In the genomic region with DNA sequence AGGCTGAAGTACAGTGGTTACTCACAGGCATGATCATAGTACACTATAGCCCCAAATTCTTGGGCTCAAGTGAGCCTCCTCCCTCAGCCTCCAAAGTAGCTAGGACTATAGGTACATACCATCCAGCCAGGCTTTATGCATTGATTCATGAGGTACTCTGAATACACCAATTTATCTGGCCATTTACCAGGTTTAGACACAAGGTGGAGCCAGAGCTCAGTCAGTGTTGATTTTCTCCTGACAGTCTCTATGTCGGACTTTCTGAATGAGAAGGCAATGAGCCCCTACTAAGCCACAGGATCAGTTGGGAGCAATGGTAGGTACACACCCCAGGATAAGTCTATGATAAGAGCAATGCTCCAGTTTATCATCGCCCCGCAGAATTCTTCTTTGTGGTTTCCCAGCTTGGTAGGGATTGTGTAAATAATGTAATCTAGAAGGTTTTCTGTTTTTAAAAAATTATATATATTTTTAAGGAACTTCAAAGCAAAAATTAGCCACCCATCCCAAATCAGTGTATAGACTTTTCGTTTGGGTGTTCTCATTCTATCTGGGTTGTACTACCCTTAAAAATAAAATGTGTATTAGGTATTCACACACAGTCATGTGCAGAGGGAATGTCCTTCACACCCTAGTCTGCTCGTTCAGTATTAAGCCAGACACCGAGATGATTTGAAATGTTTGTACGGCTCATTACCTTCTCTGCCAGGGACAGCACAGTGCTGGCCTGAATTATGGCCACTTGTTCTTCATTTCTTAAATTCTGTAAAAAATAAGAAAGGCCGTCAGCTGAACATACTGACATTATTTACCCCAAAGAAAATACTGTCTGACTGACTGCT, we compare ENCODE assay signal across 8 cellular contexts.
DNase-seq lines count a peak whose midpoint lies in the region; ATAC-seq and TF ChIP-seq lines count a peak whose summit lies in the region.

No MANE protein-coding gene starts in this region.

- no peak overlapping the region for H3K27ac Mint-ChIP-seq in MCF 10A (ENCODE audit: low read depth, unreplicated experiment)

- TF ChIP-seq CTCF in MCF 10A (IDR thresholded peaks at IDR 0.05; ENCODE audit: unreplicated experiment): peak; percentile 91

- H3K9me3 Mint-ChIP-seq in MCF 10A (ENCODE audit: unreplicated experiment): no peaks in the 10 kb centered on the region

- intact Hi-C loops in MCF 10A (cut with micrococcal nuclease): loop anchor here (1.0 to 10.0 kb wide), 7 partner anchors 47 to 494 kb away; no protein-coding TSS in a partner anchor

- POLR2A ChIA-PET in MCF 10A (lab: Yijun Ruan, JAX): interaction anchor here (0.6 to 1.6 kb wide), 5 partner anchors 13 to 535 kb away, joined by 3 to 17 read pairs (median 3); no protein-coding TSS in a partner anchor

- BruUV-seq in MCF 10A (replicated peaks; lab: Mats Ljungman, UMichigan): no TSS peak

- ATAC-seq in GM18861 (IDR thresholded peaks at IDR 0.05; ENCODE audit: unreplicated experiment) (peak; percentile 91), HG03025 (IDR thresholded peaks at IDR 0.05; ENCODE audit: low FRiP score, unreplicated experiment) (peak; percentile 81)

- DNase-seq in AG20443 (ENCODE audit: low spot score) (peak; percentile 61), NCI-H1930 (lab: John Stamatoyannopoulos, UW) (peak; percentile 38 to 62), T1000 (lab: John Stamatoyannopoulos, UW) (peak; percentile 43), MCF 10A (ENCODE audit: unreplicated experiment) (peak; percentile 90), iPS-NIHi11 (ENCODE audit: low spot score) (peak; percentile 69)
- peak; percentile 52 for DNase-seq in stimulated activated CD4-positive, alpha-beta T cell treated with anti-CD3 and anti-CD28 coated beads, Interleukin-15, amount 100 ng/mL, for 24 hours

- CTCF ChIA-PET in MCF 10A (lab: Yijun Ruan, JAX): interaction anchor here (0.5 to 14.5 kb wide), 90 partner anchors 8 to 1336 kb away, joined by 3 to 298 read pairs (median 4); partner anchors contain the start of genes SCGB3A2 and SPINK1

- H3K36me3 Mint-ChIP-seq in MCF 10A (ENCODE audit: insufficient read depth, unreplicated experiment): no peaks in the 10 kb centered on the region

- H3K27me3 Mint-ChIP-seq in MCF 10A (ENCODE audit: insufficient read depth, unreplicated experiment): peaks cover 20% of the 10 kb centered on the region

- no peak overlapping the region for H3K4me3 Mint-ChIP-seq in MCF 10A (ENCODE audit: unreplicated experiment)

- H3K4me1 Mint-ChIP-seq in MCF 10A (ENCODE audit: insufficient read depth, unreplicated experiment): no peaks in the 10 kb centered on the region

Comparison
In these comparisons a context has a peak if more than half of its experiments do, and no peak if none do; other contexts are left out.
1. Peak in every context shown above with its lines: DNase-seq and ATAC-seq.